In genomic region chr1:181497870-181498269, GRCh38 we compare ENCODE assay signal across 22 cellular contexts. TPM values are rescaled to one million over a fixed set of nuclear protein-coding genes. Genes with fewer than 3 reads are reported as not detected.
A peak's percentile ranks its signal among the peaks of the same experiment; 100 is the strongest.
DNase-seq lines count a peak whose midpoint lies in the region; ATAC-seq, FAIRE-seq and TF ChIP-seq lines count a peak whose summit lies in the region.
"Had no signal": no experiment of that assay in that cellular context is flagged by ENCODE, and none has a peak within 500 bp of the region (broad histone marks: within the 10 kb centered on the region; RNA-seq: fewer than 3 reads in every experiment).

No MANE protein-coding gene starts in this region.

- H3K9me3 ChIP-seq in naive thymus-derived CD4-positive, alpha-beta T cell (ENCODE audit: control insufficient read depth in 2 of 3, low read length in 3 of 3), result no peaks in the 10 kb centered on the region
- H3K9me3 ChIP-seq: lower lobe of right lung, SK-N-SH, thoracic aorta had no signal

- no peaks in the 10 kb centered on the region for H3K36me3 ChIP-seq in naive thymus-derived CD4-positive, alpha-beta T cell (ENCODE audit: control insufficient read depth in 2 of 3, insufficient read depth in 3 of 3, low read length in 3 of 3)
- H3K36me3 ChIP-seq: brain microvascular endothelial cell, lower lobe of right lung, thoracic aorta had no signal

- H3K27ac Mint-ChIP-seq in CD14-positive monocyte (no peak overlapping the region), WTC11 (no peak overlapping the region)
- no peak overlapping the region for H3K27ac Mint-ChIP-seq in naive thymus-derived CD4-positive, alpha-beta T cell

- no peak for TF ChIP-seq POLR2A in GM12891 (IDR thresholded peaks at IDR 0.05; ENCODE audit: low read depth, low read length)

- peaks cover 10 to 12% (median 11%) of the 10 kb centered on the region in 3 donors for H3K27me3 Mint-ChIP-seq in CD14-positive monocyte (ENCODE audit: low read depth in 3 of 3)
- H3K27me3 Mint-ChIP-seq in WTC11 (ENCODE audit: low read depth), result no peaks in the 10 kb centered on the region
- peaks cover 21 to 55% (median 47%) of the 10 kb centered on the region in 5 donors for H3K27me3 Mint-ChIP-seq in naive thymus-derived CD4-positive, alpha-beta T cell

- H3K9me3 Mint-ChIP-seq in CD14-positive monocyte (peaks cover 0 to 7% (median 3%) of the 10 kb centered on the region in 7 donors), WTC11 (no peaks in the 10 kb centered on the region)
- no peaks in the 10 kb centered on the region for H3K9me3 Mint-ChIP-seq in naive thymus-derived CD4-positive, alpha-beta T cell

- no peak for DNase-seq in CD14-positive monocyte (ENCODE audit: low spot score)
- no peak for DNase-seq in GM12891 (ENCODE audit: insufficient read length, low spot score)
- no peak for DNase-seq in WTC11 (ENCODE audit: low spot score)
- no peak for DNase-seq in AG08395 (ENCODE audit: low spot score)
- no peak for DNase-seq in naive thymus-derived CD4-positive, alpha-beta T cell
- DNase-seq: activated CD4-positive, CD25-positive, alpha-beta regulatory T cell treated with anti-CD3 and anti-CD28 coated beads, Interleukin-2, amount 50 U/mL, for 72 hours; brain microvascular endothelial cell; DMS79 treated with DMSO at 0.1 percent for 48 hours; lower lobe of right lung; NCI-H1417 treated with DMSO at 0.1 percent for 48 hours; NCI-H2171; nucleus accumbens; retina; SK-N-SH; T1000 had no signal

- no peak for FAIRE-seq in GM12891 (lab: Jason Lieb, UNC)
- FAIRE-seq: colon, islet of Langerhans had no signal

- H3K4me3 ChIP-seq in naive thymus-derived CD4-positive, alpha-beta T cell (ENCODE audit: low read length), result no peak overlapping the region
- H3K4me3 ChIP-seq: lower lobe of right lung, thoracic aorta had no signal

- ATAC-seq in HG02885 (IDR thresholded peaks at IDR 0.05; ENCODE audit: poor library complexity, unreplicated experiment) (peak; percentile 51), WTC11 (peak; percentile 36; the same call in 1 of the 2 replicates), HG03095 (IDR thresholded peaks at IDR 0.05; ENCODE audit: unreplicated experiment) (no peak), HG02610 (IDR thresholded peaks at IDR 0.05; ENCODE audit: unreplicated experiment) (no peak)
- no peak for ATAC-seq in naive thymus-derived CD4-positive, alpha-beta T cell
- ATAC-seq: lower lobe of right lung had no signal

- POLR2A ChIA-PET in WTC11 (lab: Charles Lee), result no interaction called here
- POLR2A ChIA-PET in naive thymus-derived CD4-positive, alpha-beta T cell (lab: Charles Lee), result no interaction called here

- TF ChIP-seq CTCF in CD14-positive monocyte (IDR thresholded peaks at IDR 0.05) (peak; percentile 26), WTC11 (IDR thresholded peaks at IDR 0.05) (no peak)

- H3K27me3 ChIP-seq in naive thymus-derived CD4-positive, alpha-beta T cell (ENCODE audit: control insufficient read depth in 2 of 2, insufficient read depth in 2 of 2, low read length in 2 of 2), result no peaks in the 10 kb centered on the region
- H3K27me3 ChIP-seq: brain microvascular endothelial cell had no signal

- peaks cover 16% of the 10 kb centered on the region for H3K4me1 Mint-ChIP-seq in CD14-positive monocyte
- H3K4me1 Mint-ChIP-seq in WTC11, result no peaks in the 10 kb centered on the region
- H3K4me1 Mint-ChIP-seq in naive thymus-derived CD4-positive, alpha-beta T cell, result peaks cover 0 to 2% (median 0%) of the 10 kb centered on the region in 7 donors

- H3K4me3 Mint-ChIP-seq in CD14-positive monocyte (no peak overlapping the region), WTC11 (no peak overlapping the region)
- no peak overlapping the region for H3K4me3 Mint-ChIP-seq in naive thymus-derived CD4-positive, alpha-beta T cell

- H3K36me3 Mint-ChIP-seq in CD14-positive monocyte, result no peaks in the 10 kb centered on the region
- no peaks in the 10 kb centered on the region for H3K36me3 Mint-ChIP-seq in WTC11
- no peaks in the 10 kb centered on the region for H3K36me3 Mint-ChIP-seq in naive thymus-derived CD4-positive, alpha-beta T cell

- H3K27ac ChIP-seq in naive thymus-derived CD4-positive, alpha-beta T cell (ENCODE audit: low read depth, low read length), result no peak overlapping the region
- H3K27ac ChIP-seq: brain microvascular endothelial cell, lower lobe of right lung, thoracic aorta had no signal

- no peaks in the 10 kb centered on the region for H3K4me1 ChIP-seq in naive thymus-derived CD4-positive, alpha-beta T cell (ENCODE audit: control insufficient read depth in 2 of 2, insufficient read depth in 2 of 2, low read length in 2 of 2)
- H3K4me1 ChIP-seq: lower lobe of right lung had no signal

- intact Hi-C loops in CD14-positive monocyte (cut with micrococcal nuclease), result no loop called here
- intact Hi-C loops in naive thymus-derived CD4-positive, alpha-beta T cell (cut with micrococcal nuclease), result no loop called here

- CTCF ChIA-PET in WTC11 (lab: Charles Lee), result interaction anchor here (0.6 to 2.2 kb wide), 6 partner anchors 14 to 439 kb away, joined by 4 to 6 read pairs (median 4); partner anchors contain the start of gene CACNA1E
- CTCF ChIA-PET in naive thymus-derived CD4-positive, alpha-beta T cell (lab: Charles Lee), result interaction anchor here (0.5 kb wide), 1 partner anchor 87 kb away, joined by 4 read pairs; no protein-coding TSS in a partner anchor

TF ChIP-seq in GM12891, 5 proteins besides CTCF, POLR2A, EP300 and RAD21:
- no peak for TF ChIP-seq POU2F2 (IDR thresholded peaks at IDR 0.05; ENCODE audit: low read depth, low read length)
- TF ChIP-seq TAF1 (IDR thresholded peaks at IDR 0.05; ENCODE audit: low read depth, low read length), result no peak
- no peak for TF ChIP-seq POLR2AphosphoS5 (IDR thresholded peaks at IDR 0.05; ENCODE audit: low read depth, low read length)
- TF ChIP-seq SPI1 (IDR thresholded peaks at IDR 0.05; ENCODE audit: low read depth, low read length), result peak; percentile 66
- TF ChIP-seq PAX5 (IDR thresholded peaks at IDR 0.05; ENCODE audit: insufficient read depth, low read length, severe bottlenecking), result no peak
TF ChIP-seq in GM12891: peak in this region for 1.

TF ChIP-seq in WTC11, 78 proteins besides CTCF, POLR2A, EP300 and RAD21 (continues in another document):
- TF ChIP-seq GABPB1 (CRISPR knock-in tag; IDR thresholded peaks at IDR 0.05), result no peak
- TF ChIP-seq KAT7 (CRISPR knock-in tag; IDR thresholded peaks at IDR 0.05; ENCODE audit: borderline replicate concordance), result no peak
- TF ChIP-seq ETV6 (CRISPR knock-in tag; IDR thresholded peaks at IDR 0.05), result no peak
- no peak for TF ChIP-seq ATF2 (CRISPR knock-in tag; IDR thresholded peaks at IDR 0.05; ENCODE audit: borderline replicate concordance, low read depth)
- TF ChIP-seq FOXP1 (CRISPR knock-in tag; IDR thresholded peaks at IDR 0.05; ENCODE audit: borderline replicate concordance), result no peak
- TF ChIP-seq, protein P1, sequence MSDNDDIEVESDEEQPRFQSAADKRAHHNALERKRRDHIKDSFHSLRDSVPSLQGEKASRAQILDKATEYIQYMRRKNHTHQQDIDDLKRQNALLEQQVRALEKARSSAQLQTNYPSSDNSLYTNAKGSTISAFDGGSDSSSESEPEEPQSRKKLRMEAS (CRISPR knock-in tag; IDR thresholded peaks at IDR 0.05), result no peak
- no peak for TF ChIP-seq CBFB (CRISPR knock-in tag; IDR thresholded peaks at IDR 0.05; ENCODE audit: low read depth)
- TF ChIP-seq, protein P2, sequence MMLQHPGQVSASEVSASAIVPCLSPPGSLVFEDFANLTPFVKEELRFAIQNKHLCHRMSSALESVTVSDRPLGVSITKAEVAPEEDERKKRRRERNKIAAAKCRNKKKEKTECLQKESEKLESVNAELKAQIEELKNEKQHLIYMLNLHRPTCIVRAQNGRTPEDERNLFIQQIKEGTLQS (CRISPR knock-in tag; conservative IDR thresholded peaks at IDR 0.05), result no peak
- TF ChIP-seq, protein P3, sequence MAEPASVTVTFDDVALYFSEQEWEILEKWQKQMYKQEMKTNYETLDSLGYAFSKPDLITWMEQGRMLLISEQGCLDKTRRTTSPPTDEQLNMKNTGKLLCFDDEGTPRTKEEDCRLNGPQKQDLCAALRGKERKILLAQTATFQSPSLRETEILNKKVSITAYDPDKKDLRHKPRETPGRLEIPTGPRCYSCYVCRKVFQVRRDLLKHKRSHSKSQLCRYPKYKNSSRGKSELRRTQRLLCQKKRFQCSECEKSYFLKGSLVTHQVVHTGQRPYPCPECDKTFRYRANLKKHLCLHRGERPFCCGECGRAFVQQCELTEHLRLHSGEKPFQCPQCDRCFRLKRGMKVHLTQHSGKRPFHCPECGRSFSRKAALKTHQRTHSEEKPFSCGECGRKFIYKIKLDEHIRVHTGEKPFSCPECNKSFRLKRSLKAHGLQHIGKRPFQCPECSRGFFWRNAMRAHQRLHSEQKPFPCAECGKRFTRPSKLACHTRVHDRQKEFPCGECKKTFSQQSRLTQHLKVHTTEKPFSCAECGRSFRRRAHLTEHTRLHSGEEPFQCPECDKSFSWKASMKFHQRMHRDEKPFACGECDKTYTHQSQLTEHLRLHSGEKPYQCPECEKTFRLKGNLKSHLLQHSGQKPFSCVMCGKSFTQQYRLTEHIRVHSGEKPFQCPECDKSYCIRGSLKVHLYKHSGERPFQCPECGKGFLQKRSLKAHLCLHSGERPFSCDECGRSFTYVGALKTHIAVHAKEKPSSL (CRISPR knock-in tag; conservative IDR thresholded peaks at IDR 0.05), result no peak
- TF ChIP-seq TEAD4 (CRISPR knock-in tag; IDR thresholded peaks at IDR 0.05), result no peak

RNA-seq across cellular contexts. Expression of gene CACNA1E, which starts 14.6 kb away (rescaled TPM):
- not detected for polyA plus RNA-seq in CD14-positive monocyte
- polyA plus RNA-seq in GM12891 (2012; ENCODE audit: low read depth, missing spikeins), result 14.1 TPM
- total RNA-seq in WTC11 (2021), result 0.63 to 0.85 TPM (median 0.78 TPM) in 3 replicates
- under 1 TPM in 1 of 5 experiments, not detected in 4; 0.07 TPM for total RNA-seq in naive thymus-derived CD4-positive, alpha-beta T cell
- polyA plus RNA-seq in naive thymus-derived CD4-positive, alpha-beta T cell, result not detected
- total RNA-seq: LHCN-M2, thoracic aorta had no signal
- polyA plus RNA-seq: SK-N-SH had no signal

Comparison
In these comparisons a context has a peak if more than half of its experiments do, and no peak if none do; other contexts are left out.
1. ATAC-seq: peak in HG02885 (single experiment) and WTC11 (single experiment); none in HG03095 (single experiment), naive thymus-derived CD4-positive, alpha-beta T cell (single experiment) and HG02610 (single experiment).